ENCODE assay signal across 8 cellular contexts in genomic region chr1:36322085-36322785, GRCh38. TPM values are rescaled to one million over a fixed set of nuclear protein-coding genes. Genes with fewer than 3 reads are reported as not detected.
DNase-seq lines count a peak whose midpoint lies in the region; ATAC-seq and TF ChIP-seq lines count a peak whose summit lies in the region.

No MANE protein-coding gene starts in this region.

- H3K9ac ChIP-seq in neural progenitor cell: no peak overlapping the region

- peak overlapping the region; percentile 95 for H3K4me2 ChIP-seq in neural progenitor cell

- H3K9me3 ChIP-seq in esophagus muscularis mucosa (no peaks in the 10 kb centered on the region), neural progenitor cell (ENCODE audit: low read depth) (no peaks in the 10 kb centered on the region)

- peaks cover 25% of the 10 kb centered on the region for H3K4me1 Mint-ChIP-seq in neural progenitor cell

- H3K36me3 ChIP-seq in esophagus muscularis mucosa (peaks cover 0 to 7% (median 2%) of the 10 kb centered on the region in 4 donors), neural progenitor cell (no peaks in the 10 kb centered on the region)

- H4K20me1 ChIP-seq in neural progenitor cell (ENCODE audit: low read depth): peaks cover 28% of the 10 kb centered on the region

- TF ChIP-seq POLR2A in NB4 (IDR thresholded peaks at IDR 0.05; ENCODE audit: extremely low read depth, insufficient read length): no peak
- TF ChIP-seq POLR2A in esophagus muscularis mucosa (IDR thresholded peaks at IDR 0.05; ENCODE audit: low read depth): no peak

- H3K27ac ChIP-seq in esophagus muscularis mucosa (replicated peaks in 1 of 4): peak overlapping the region; percentile 79 to 92 (median 90)
- no peak overlapping the region for H3K27ac ChIP-seq in neural progenitor cell

- no peaks in the 10 kb centered on the region for H3K9me3 Mint-ChIP-seq in neural progenitor cell

- 68% methylated on average over 30 of the region's 66 CpGs for WGBS in esophagus muscularis mucosa

- H3K27ac Mint-ChIP-seq in neural progenitor cell: no peak overlapping the region

- no peak overlapping the region for H2AFZ ChIP-seq in neural progenitor cell (replicated peaks)

- intact Hi-C loops in esophagus muscularis mucosa (cut with DNase I): no loop called here

- DNase-seq in AG20443 (ENCODE audit: low spot score) (peak; percentile 47), NB4 (ENCODE audit: low read depth) (peak; percentile 36), esophagus muscularis mucosa (ENCODE audit: extremely low spot score) (no peak), neural progenitor cell (ENCODE audit: low spot score) (peak; percentile 52), UCSD-AML1 (lab: John Stamatoyannopoulos, UW; ENCODE audit: unreplicated experiment) (no peak), activated gamma-delta T cell (lab: John Stamatoyannopoulos, UW) (no peak)

- peaks cover 32% of the 10 kb centered on the region for H3F3A ChIP-seq in neural progenitor cell (ENCODE audit: low read depth)

- H3K4me1 ChIP-seq in esophagus muscularis mucosa (peaks cover 25 to 43% (median 39%) of the 10 kb centered on the region in 4 donors), neural progenitor cell (peaks cover 23% of the 10 kb centered on the region)

- peak overlapping the region; percentile 83 for H3K4me3 Mint-ChIP-seq in neural progenitor cell

- H3K79me2 ChIP-seq in neural progenitor cell (ENCODE audit: low read depth): no peaks in the 10 kb centered on the region

- H3K4me3 ChIP-seq in NB4 (ENCODE audit: low read depth, low read length) (peak overlapping the region; percentile 53), esophagus muscularis mucosa (peak overlapping the region; percentile 70 to 92 (median 84)), neural progenitor cell (peak overlapping the region; percentile 78)

- ATAC-seq in HG03139 (IDR thresholded peaks at IDR 0.05; ENCODE audit: unreplicated experiment): no peak
- ATAC-seq in GM18868 (IDR thresholded peaks at IDR 0.05; ENCODE audit: unreplicated experiment): no peak

- H3K27me3 Mint-ChIP-seq in neural progenitor cell (ENCODE audit: insufficient read depth, low read depth): peaks cover 12% of the 10 kb centered on the region

- TF ChIP-seq EP300 in esophagus muscularis mucosa (IDR thresholded peaks at IDR 0.05): no peak

- H3K27me3 ChIP-seq in esophagus muscularis mucosa: no peaks in the 10 kb centered on the region
- peaks cover 67% of the 10 kb centered on the region for H3K27me3 ChIP-seq in neural progenitor cell

- TF ChIP-seq CTCF in NB4 (IDR thresholded peaks at IDR 0.05; ENCODE audit: low read depth, low read length): no peak
- no peak for TF ChIP-seq CTCF in esophagus muscularis mucosa (IDR thresholded peaks at IDR 0.05)
- no peak for TF ChIP-seq CTCF in neural progenitor cell (IDR thresholded peaks at IDR 0.05)

- H3K36me3 Mint-ChIP-seq in neural progenitor cell: peaks cover 6% of the 10 kb centered on the region

RNA-seq across cellular contexts. Expression of gene EVA1B, which starts 1.2 kb away (rescaled TPM):
- total RNA-seq in esophagus muscularis mucosa: 100 to 1,000 TPM in 2 of 4 donors, 10 to 100 TPM in 2; 45.1 to 129 (median 79.5) TPM
- 3.1 and 14.7 TPM in 2 replicates for total RNA-seq in neural progenitor cell (ENCODE audit: low replicate concordance)

RNA-seq across cellular contexts. Expression of gene SH3D21, which starts 16.1 kb away (rescaled TPM):
- total RNA-seq in esophagus muscularis mucosa (1 to 10 TPM in 2 of 4 donors, under 1 TPM in 2; 0.26 to 2.0 (median 1.1) TPM), neural progenitor cell (ENCODE audit: low replicate concordance) (6.1 and 15.1 TPM in 2 replicates)

Comparison
In these comparisons a context has a peak if more than half of its experiments do, and no peak if none do; other contexts are left out.
1. DNase-seq: peak in AG20443 (single experiment), NB4 (single experiment) and neural progenitor cell (single experiment); none in esophagus muscularis mucosa (single experiment), UCSD-AML1 (single experiment) and activated gamma-delta T cell (single experiment).
2. Peak in every context shown above with its lines, with median percentiles within 50 percentile points of each other: H3K4me3 ChIP-seq.